1 cellular context compared by ENCODE assay signal in the genomic region with DNA sequence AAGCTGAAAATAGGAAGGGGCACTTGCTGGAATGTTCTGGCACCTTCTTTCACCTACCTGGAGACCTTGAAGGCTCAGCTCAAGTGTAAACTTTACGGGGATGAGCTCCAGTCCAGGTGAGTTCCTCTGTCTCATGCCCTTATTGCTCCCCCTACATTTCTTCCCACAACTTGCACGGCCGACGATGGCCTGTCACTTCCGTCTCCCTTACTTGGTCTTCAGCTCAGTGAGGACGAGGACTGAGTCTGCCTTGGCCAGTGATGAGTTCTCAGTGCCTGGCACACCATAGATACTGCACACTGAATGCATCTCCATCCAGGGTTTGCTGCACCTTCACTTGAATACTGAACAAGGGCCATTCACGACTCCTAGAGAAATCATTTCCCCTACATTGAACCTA.
TF ChIP-seq lines count a peak whose summit lies in the region.

No MANE protein-coding gene starts in this region.

TF ChIP-seq in H1, 55 proteins besides CTCF, POLR2A, EP300 and RAD21:
- TF ChIP-seq, protein P1, sequence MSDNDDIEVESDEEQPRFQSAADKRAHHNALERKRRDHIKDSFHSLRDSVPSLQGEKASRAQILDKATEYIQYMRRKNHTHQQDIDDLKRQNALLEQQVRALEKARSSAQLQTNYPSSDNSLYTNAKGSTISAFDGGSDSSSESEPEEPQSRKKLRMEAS (IDR thresholded peaks at IDR 0.05) = no peak
- TF ChIP-seq NANOG (IDR thresholded peaks at IDR 0.05; ENCODE audit: insufficient read depth, low read depth, low read length, poor library complexity, severe bottlenecking) (no peak), TAF1 (IDR thresholded peaks at IDR 0.05; ENCODE audit: low read depth, low read length) (no peak), RXRA (IDR thresholded peaks at IDR 0.05; ENCODE audit: insufficient read depth, low read depth, low read length) (no peak), POU5F1 (IDR thresholded peaks at IDR 0.05; ENCODE audit: low read depth, low read length) (no peak), RBBP5 (IDR thresholded peaks at IDR 0.05; ENCODE audit: borderline replicate concordance, low read depth, low read length) (no peak), HDAC6 (IDR thresholded peaks at IDR 0.05; ENCODE audit: low read depth, low read length) (no peak), SAP30 (IDR thresholded peaks at IDR 0.05; ENCODE audit: insufficient read depth, insufficient replicate concordance, low read length) (no peak), SIN3A (conservative IDR thresholded peaks at IDR 0.05 in 1 of 2, IDR thresholded peaks at IDR 0.05 in 1 of 2; ENCODE audit: low read depth in 1 of 2, low read length in 2 of 2) (no peak), EGR1 (IDR thresholded peaks at IDR 0.05; ENCODE audit: borderline replicate concordance, low read depth, low read length) (no peak), KDM4A (IDR thresholded peaks at IDR 0.05; ENCODE audit: low read depth, low read length, severe bottlenecking) (no peak), USF2 (IDR thresholded peaks at IDR 0.05; ENCODE audit: low read length) (no peak)
- TF ChIP-seq, protein P2, sequence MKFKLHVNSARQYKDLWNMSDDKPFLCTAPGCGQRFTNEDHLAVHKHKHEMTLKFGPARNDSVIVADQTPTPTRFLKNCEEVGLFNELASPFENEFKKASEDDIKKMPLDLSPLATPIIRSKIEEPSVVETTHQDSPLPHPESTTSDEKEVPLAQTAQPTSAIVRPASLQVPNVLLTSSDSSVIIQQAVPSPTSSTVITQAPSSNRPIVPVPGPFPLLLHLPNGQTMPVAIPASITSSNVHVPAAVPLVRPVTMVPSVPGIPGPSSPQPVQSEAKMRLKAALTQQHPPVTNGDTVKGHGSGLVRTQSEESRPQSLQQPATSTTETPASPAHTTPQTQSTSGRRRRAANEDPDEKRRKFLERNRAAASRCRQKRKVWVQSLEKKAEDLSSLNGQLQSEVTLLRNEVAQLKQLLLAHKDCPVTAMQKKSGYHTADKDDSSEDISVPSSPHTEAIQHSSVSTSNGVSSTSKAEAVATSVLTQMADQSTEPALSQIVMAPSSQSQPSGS (IDR thresholded peaks at IDR 0.05; ENCODE audit: low read length) = no peak
